ENCODE assay signal across 8 cellular contexts in the genomic region with DNA sequence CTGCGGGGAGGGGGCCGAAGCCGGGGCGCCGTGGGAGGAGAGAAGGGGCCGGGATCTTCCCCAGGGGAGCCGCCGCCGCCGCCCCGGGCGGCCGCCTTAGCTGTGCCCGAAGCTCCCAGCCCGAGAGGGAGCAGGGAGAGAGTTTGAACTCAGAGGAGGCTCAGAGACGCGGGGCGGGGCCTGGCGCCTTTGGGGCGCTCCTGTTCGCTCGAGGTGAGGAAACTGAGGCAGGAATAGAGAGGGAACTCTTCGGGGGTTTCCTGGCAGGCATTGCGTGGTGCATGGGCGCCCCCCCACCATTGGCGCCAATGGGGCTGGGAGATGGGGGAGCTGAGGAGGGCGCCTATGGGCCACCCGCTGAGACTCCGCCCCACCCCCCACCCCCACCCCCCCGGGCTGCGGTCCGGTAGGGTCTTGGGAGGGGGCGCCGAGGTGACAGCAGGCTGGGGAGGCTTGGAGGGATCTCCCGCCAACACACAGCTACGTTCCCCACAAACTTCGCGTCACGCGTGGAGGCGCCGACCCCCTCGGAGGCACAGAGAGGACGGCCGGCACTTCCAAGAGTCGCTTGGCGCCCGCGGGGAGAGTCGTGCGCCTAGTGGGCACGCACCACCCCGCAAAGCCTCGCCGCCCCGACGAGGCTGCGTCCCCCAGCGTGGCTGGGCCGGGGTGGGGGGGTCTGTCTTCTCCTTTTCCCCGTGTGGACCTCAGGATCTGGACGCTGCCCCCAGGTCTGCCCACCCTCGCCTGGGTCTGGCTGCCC. TPM values are rescaled to one million over a fixed set of nuclear protein-coding genes. Genes with fewer than 3 reads are reported as not detected.
DNase-seq lines count a peak whose midpoint lies in the region; ATAC-seq and TF ChIP-seq lines count a peak whose summit lies in the region.

No MANE protein-coding gene starts in this region.

- H3K27me3 ChIP-seq in Loucy (ENCODE audit: insufficient read depth, low read length, poor library complexity, severe bottlenecking) (no peaks in the 10 kb centered on the region), cardiac muscle cell (no peaks in the 10 kb centered on the region)

- ATAC-seq in HG03571 (IDR thresholded peaks at IDR 0.05; ENCODE audit: unreplicated experiment): no peak
- ATAC-seq in HG03045 (IDR thresholded peaks at IDR 0.05; ENCODE audit: unreplicated experiment): no peak

- DNase-seq in Daoy (ENCODE audit: low read depth) (peak; percentile 34), cardiac muscle cell (ENCODE audit: low read depth in 1 of 2, low spot score in 1 of 2) (peak; percentile 32 to 54), pons (ENCODE audit: low spot score) (peak; percentile 35), NCI-H510A treated with DMSO at 0.1 percent for 48 hours (lab: John Stamatoyannopoulos, UW) (no peak)
- peak; percentile 62 for DNase-seq in activated naive CD4-positive, alpha-beta T cell treated with anti-CD3 and anti-CD28 coated beads, Interleukin-2, amount 10 ng/mL, durations not matched to agents 7 days and 5 days

- H3K27ac Mint-ChIP-seq in activated naive CD4-positive, alpha-beta T cell treated with anti-CD3 and anti-CD28 coated beads, Interleukin-2, amount 10 ng/mL, durations not matched to agents 7 days and 5 days: peak overlapping the region; percentile 92

- H3K79me2 ChIP-seq in Loucy (ENCODE audit: insufficient read depth, low read length): peaks cover 68% of the 10 kb centered on the region

- peak overlapping the region; percentile 99 for H3K27ac ChIP-seq in cardiac muscle cell

- H3K9ac ChIP-seq in Loucy (ENCODE audit: low read depth, low read length, poor library complexity, severe bottlenecking): peak overlapping the region; percentile 95

- H3K4me2 ChIP-seq in Loucy (ENCODE audit: low read depth, low read length, poor library complexity, severe bottlenecking): peak overlapping the region; percentile 85

- H3F3A ChIP-seq in Loucy (ENCODE audit: low read depth): 0 out of 2 replicates have a peak, but pooled peaks cover 2% of the 10 kb centered on the region

- TF ChIP-seq CTCF in Loucy (conservative IDR thresholded peaks at IDR 0.05; ENCODE audit: low read length) (no peak), cardiac muscle cell (IDR thresholded peaks at IDR 0.05; ENCODE audit: low read depth, low read length) (no peak)

- H3K4me3 ChIP-seq in Loucy (ENCODE audit: low read length, poor library complexity, severe bottlenecking): peak overlapping the region; percentile 84
- H3K4me3 ChIP-seq in cardiac muscle cell: peak overlapping the region; percentile 95

- peaks cover 52% of the 10 kb centered on the region for H3K4me1 Mint-ChIP-seq in activated naive CD4-positive, alpha-beta T cell treated with anti-CD3 and anti-CD28 coated beads, Interleukin-2, amount 10 ng/mL, durations not matched to agents 7 days and 5 days

- H3K9me3 Mint-ChIP-seq in activated naive CD4-positive, alpha-beta T cell treated with anti-CD3 and anti-CD28 coated beads, Interleukin-2, amount 10 ng/mL, durations not matched to agents 7 days and 5 days: no peaks in the 10 kb centered on the region

- H3K27me3 Mint-ChIP-seq in activated naive CD4-positive, alpha-beta T cell treated with anti-CD3 and anti-CD28 coated beads, Interleukin-2, amount 10 ng/mL, durations not matched to agents 7 days and 5 days: peaks cover 4% of the 10 kb centered on the region

- CTCF ChIA-PET in activated naive CD4-positive, alpha-beta T cell treated with anti-CD3 and anti-CD28 coated beads, Interleukin-2, amount 10 ng/mL, durations not matched to agents 7 days and 5 days (lab: Charles Lee): interaction anchor here (0.8 to 1.3 kb wide), 3 partner anchors 42 to 103 kb away, joined by 3 to 4 read pairs (median 3); no protein-coding TSS in a partner anchor

- H3K4me1 ChIP-seq in Loucy (ENCODE audit: insufficient read depth, low read length, poor library complexity, severe bottlenecking): peaks cover 43% of the 10 kb centered on the region
- peaks cover 1% of the 10 kb centered on the region for H3K4me1 ChIP-seq in cardiac muscle cell (ENCODE audit: low read depth)

- H3K9me3 ChIP-seq in Loucy (ENCODE audit: insufficient read depth, low read depth, low read length) (no peaks in the 10 kb centered on the region), cardiac muscle cell (ENCODE audit: low read depth) (no peaks in the 10 kb centered on the region)

- no peaks in the 10 kb centered on the region for H3K9me2 ChIP-seq in Loucy (replicated peaks; ENCODE audit: low read depth, low read length)

- H3K36me3 Mint-ChIP-seq in activated naive CD4-positive, alpha-beta T cell treated with anti-CD3 and anti-CD28 coated beads, Interleukin-2, amount 10 ng/mL, durations not matched to agents 7 days and 5 days: peaks cover 41% of the 10 kb centered on the region

- peak overlapping the region; percentile 96 for H3K4me3 Mint-ChIP-seq in activated naive CD4-positive, alpha-beta T cell treated with anti-CD3 and anti-CD28 coated beads, Interleukin-2, amount 10 ng/mL, durations not matched to agents 7 days and 5 days

- H3K36me3 ChIP-seq in Loucy (ENCODE audit: insufficient read depth, low read length) (peaks cover 22% of the 10 kb centered on the region; the same call in 1 of the 2 replicates), cardiac muscle cell (peaks cover 11% of the 10 kb centered on the region)

- 0 out of 2 replicates have a peak overlapping the region, but pooled peaks have one; percentile 29 for H2AFZ ChIP-seq in Loucy (ENCODE audit: low read length)

- peaks cover 26% of the 10 kb centered on the region for H4K20me1 ChIP-seq in Loucy (ENCODE audit: insufficient read depth, low read length, poor library complexity, severe bottlenecking)

RNA-seq across cellular contexts. Expression of a gene that starts 0.7 kb away (rescaled TPM):
- 27.4 and 36.3 TPM in 2 replicates for total RNA-seq in Daoy (2014; rRNA removed; shearing (Covaris generic))
- total RNA-seq in cardiac muscle cell: 147 and 179 TPM in 2 replicates
- polyA plus RNA-seq in cardiac muscle cell: 22.6 and 35.5 TPM in 2 replicates

RNA-seq across cellular contexts. Expression of a gene that starts 18.3 kb away (rescaled TPM):
- not detected in 2 replicates for total RNA-seq in Daoy (2014; rRNA removed; shearing (Covaris generic))
- total RNA-seq in cardiac muscle cell: 0.25 and 0.63 TPM in 2 replicates
- 0.81 and 1.1 TPM in 2 replicates for polyA plus RNA-seq in cardiac muscle cell

RNA-seq across cellular contexts. Expression of a gene that starts 18.6 kb away (rescaled TPM):
- 0.06 TPM in 1 of 2 replicates, not detected in the other for total RNA-seq in Daoy (2014; rRNA removed; shearing (Covaris generic))
- 0.63 and 1.1 TPM in 2 replicates for total RNA-seq in cardiac muscle cell
- polyA plus RNA-seq in cardiac muscle cell: 0.52 and 0.65 TPM in 2 replicates

RNA-seq across cellular contexts. Expression of a gene that starts 43.7 kb away (rescaled TPM):
- not detected in 2 replicates for total RNA-seq in Daoy (2014; rRNA removed; shearing (Covaris generic))
- total RNA-seq in cardiac muscle cell: 2.0 and 5.5 TPM in 2 replicates
- polyA plus RNA-seq in cardiac muscle cell: 1.2 and 5.0 TPM in 2 replicates
